Comparison of ENCODE assay signal across 13 cellular contexts in genomic region chr1:221739677-221740025, GRCh38. TPM values are rescaled to one million over a fixed set of nuclear protein-coding genes. Genes with fewer than 3 reads are reported as not detected.
DNase-seq lines count a peak whose midpoint lies in the region; ATAC-seq and TF ChIP-seq lines count a peak whose summit lies in the region.
"Had no signal": no experiment of that assay in that cellular context is flagged by ENCODE, and none has a peak within 500 bp of the region (broad histone marks: within the 10 kb centered on the region; RNA-seq: fewer than 3 reads in every experiment).

No MANE protein-coding gene starts in this region.

- peaks cover 49 to 55% (median 54%) of the 10 kb centered on the region in 3 donors for H3K4me1 ChIP-seq in skeletal muscle tissue (ENCODE audit: control insufficient read depth in 3 of 3, insufficient read depth in 3 of 3, low read length in 3 of 3)
- H3K4me1 ChIP-seq: parathyroid adenoma had no signal

- intact Hi-C loops in natural killer cell (cut with micrococcal nuclease), result loop anchor here (10.0 kb wide), 2 partner anchors 85 to 225 kb away; no protein-coding TSS in a partner anchor

- H3K4me3 ChIP-seq in WI38 (ENCODE audit: low read depth, low read length), result peak overlapping the region; percentile 91
- H3K4me3 ChIP-seq in fibroblast of villous mesenchyme (ENCODE audit: low read depth, low read length), result peak overlapping the region; percentile 95
- H3K4me3 ChIP-seq in skeletal muscle tissue (ENCODE audit: low read length in 3 of 3), result peak overlapping the region; percentile 67 to 99 (median 94)
- H3K4me3 ChIP-seq: body of pancreas had no signal

- peak overlapping the region in 2 of 3 donors; percentile 55 to 85 for H3K9ac ChIP-seq in skeletal muscle tissue (ENCODE audit: low read depth in 1 of 3, low read length in 3 of 3)
- H3K9ac ChIP-seq: parathyroid adenoma had no signal

- H3K4me1 Mint-ChIP-seq in activated naive CD4-positive, alpha-beta T cell treated with anti-CD3 and anti-CD28 coated beads, Interleukin-2, amount 10 ng/mL, durations not matched to agents 7 days and 5 days, result peaks cover 17% of the 10 kb centered on the region
- H3K4me1 Mint-ChIP-seq in natural killer cell, result peaks cover 16 to 17% of the 10 kb centered on the region in 2 donors

- CTCF ChIA-PET in activated naive CD4-positive, alpha-beta T cell treated with anti-CD3 and anti-CD28 coated beads, Interleukin-2, amount 10 ng/mL, durations not matched to agents 7 days and 5 days (lab: Charles Lee), result interaction anchor here (0.8 to 6.4 kb wide), 8 partner anchors 10 to 715 kb away, joined by 3 to 76 read pairs (median 5); no protein-coding TSS in a partner anchor

- no peaks in the 10 kb centered on the region for H3K27me3 Mint-ChIP-seq in activated naive CD4-positive, alpha-beta T cell treated with anti-CD3 and anti-CD28 coated beads, Interleukin-2, amount 10 ng/mL, durations not matched to agents 7 days and 5 days
- no peaks in the 10 kb centered on the region for H3K27me3 Mint-ChIP-seq in natural killer cell (ENCODE audit: low read depth in 2 of 2)

- TF ChIP-seq CTCF in WI38 (IDR thresholded peaks at IDR 0.05; ENCODE audit: low read depth, low read length) (no peak), fibroblast of villous mesenchyme (IDR thresholded peaks at IDR 0.05; ENCODE audit: insufficient read depth, low read depth, low read length) (no peak), natural killer cell (IDR thresholded peaks at IDR 0.05) (no peak)

- H3K9me3 Mint-ChIP-seq in activated naive CD4-positive, alpha-beta T cell treated with anti-CD3 and anti-CD28 coated beads, Interleukin-2, amount 10 ng/mL, durations not matched to agents 7 days and 5 days, result peaks cover 2% of the 10 kb centered on the region
- H3K9me3 Mint-ChIP-seq in natural killer cell, result no peaks in the 10 kb centered on the region

- H3K36me3 ChIP-seq in skeletal muscle tissue (ENCODE audit: control insufficient read depth in 3 of 3, insufficient read depth in 3 of 3, low read length in 3 of 3), result peaks cover 10 to 16% (median 13%) of the 10 kb centered on the region in 3 donors

- peaks cover 44% of the 10 kb centered on the region for H3K36me3 Mint-ChIP-seq in activated naive CD4-positive, alpha-beta T cell treated with anti-CD3 and anti-CD28 coated beads, Interleukin-2, amount 10 ng/mL, durations not matched to agents 7 days and 5 days
- H3K36me3 Mint-ChIP-seq in natural killer cell, result peaks cover 29% of the 10 kb centered on the region

- DNase-seq in activated naive CD4-positive, alpha-beta T cell treated with anti-CD3 and anti-CD28 coated beads, Interleukin-2, amount 10 ng/mL, durations not matched to agents 7 days and 5 days, result no peak
- DNase-seq in activated naive CD4-positive, alpha-beta T cell treated with Interleukin-2 at 50 U/mL for 16 hours, result no peak
- DNase-seq in fibroblast of villous mesenchyme (ENCODE audit: low read depth), result no peak
- no peak for DNase-seq in medulla oblongata (ENCODE audit: extremely low spot score)
- no peak for DNase-seq in natural killer cell
- DNase-seq in NCI-H1092 treated with DMSO at 0.1 percent for 48 hours (lab: John Stamatoyannopoulos, UW), result no peak
- DNase-seq: body of pancreas, Kasumi-1, NCI-H2081 treated with DMSO at 0.1 percent for 48 hours, SIG-M5 had no signal

- no peak for ATAC-seq in natural killer cell
- ATAC-seq: body of pancreas had no signal

- H3K9me3 ChIP-seq in skeletal muscle tissue (ENCODE audit: control insufficient read depth in 3 of 3, low read length in 3 of 3), result no peaks in the 10 kb centered on the region
- H3K9me3 ChIP-seq: body of pancreas had no signal

- H3K27ac Mint-ChIP-seq in activated naive CD4-positive, alpha-beta T cell treated with anti-CD3 and anti-CD28 coated beads, Interleukin-2, amount 10 ng/mL, durations not matched to agents 7 days and 5 days, result peak overlapping the region; percentile 43
- H3K27ac Mint-ChIP-seq in natural killer cell, result no peak overlapping the region

- H3K27ac ChIP-seq in skeletal muscle tissue (ENCODE audit: low read depth, low read length), result peak overlapping the region; percentile 99
- H3K27ac ChIP-seq: body of pancreas, parathyroid adenoma had no signal

- H3K27me3 ChIP-seq in skeletal muscle tissue (ENCODE audit: control insufficient read depth in 3 of 3, insufficient read depth in 3 of 3, low read length in 3 of 3), result no peaks in the 10 kb centered on the region
- H3K27me3 ChIP-seq: body of pancreas had no signal

- H3K4me3 Mint-ChIP-seq in activated naive CD4-positive, alpha-beta T cell treated with anti-CD3 and anti-CD28 coated beads, Interleukin-2, amount 10 ng/mL, durations not matched to agents 7 days and 5 days, result no peak overlapping the region
- no peak overlapping the region for H3K4me3 Mint-ChIP-seq in natural killer cell

RNA-seq across cellular contexts. Expression of gene DUSP10, which starts 2.2 kb away (rescaled TPM):
- 29.6 and 35.8 TPM in 2 replicates for total RNA-seq in fibroblast of villous mesenchyme
- total RNA-seq in skeletal muscle tissue, result 28.2 TPM
- total RNA-seq in natural killer cell, result 100 to 1,000 TPM; 109 to 231 (median 210) TPM
